8 cellular contexts compared by ENCODE assay signal in the genomic region with DNA sequence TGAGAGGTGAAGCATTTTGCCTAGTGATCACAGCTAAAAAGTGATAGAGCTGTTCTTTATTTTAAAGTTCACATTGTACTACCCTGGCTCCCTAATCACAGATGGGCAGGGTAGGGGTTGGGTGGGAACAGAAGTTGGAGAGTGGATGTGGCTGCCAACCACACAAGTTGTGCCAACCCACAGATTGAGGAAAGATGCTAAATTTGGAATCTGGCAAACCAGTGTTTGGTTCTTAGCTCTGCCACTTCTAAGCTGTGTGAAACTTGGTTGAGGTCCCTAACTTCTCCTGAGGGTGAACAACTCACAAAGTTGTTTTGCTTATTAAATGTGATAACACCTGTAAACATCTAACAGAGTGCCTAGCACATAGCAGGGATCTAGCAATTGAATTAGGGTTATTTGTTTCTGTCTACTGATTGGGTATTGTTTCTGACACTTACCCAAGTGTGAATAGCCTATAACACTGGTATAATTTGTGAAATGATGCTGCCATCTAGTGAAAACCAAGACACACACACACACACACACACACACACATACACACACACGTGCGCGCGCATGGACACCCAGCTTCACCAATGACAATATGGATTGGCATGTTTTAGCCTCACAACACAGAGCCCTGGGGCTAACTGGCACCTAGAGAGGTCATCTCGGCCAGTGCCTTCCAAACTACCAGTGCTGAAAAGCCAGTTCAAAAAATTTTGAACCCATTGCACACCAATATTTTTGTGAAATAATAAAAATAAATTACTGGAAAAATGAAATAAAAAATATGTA. TPM values are rescaled to one million over a fixed set of nuclear protein-coding genes. Genes with fewer than 3 reads are reported as not detected.
DNase-seq lines count a peak whose midpoint lies in the region; ATAC-seq and TF ChIP-seq lines count a peak whose summit lies in the region.

No MANE protein-coding gene starts in this region.

- peak; percentile 6 for DNase-seq in GM06990 (ENCODE audit: extremely low read depth, insufficient read length)
- peak; percentile 19 for DNase-seq in glomerular visceral epithelial cell (ENCODE audit: extremely low spot score)
- no peak for DNase-seq in upper lobe of right lung
- DNase-seq in suprapubic skin (ENCODE audit: low spot score in 2 of 2) = no peak

- H3K36me3 ChIP-seq in GM06990 (ENCODE audit: control insufficient read depth, insufficient read depth, low read length) = no peaks in the 10 kb centered on the region
- H3K36me3 ChIP-seq in upper lobe of right lung = no peaks in the 10 kb centered on the region
- no peaks in the 10 kb centered on the region for H3K36me3 ChIP-seq in suprapubic skin

- ATAC-seq in HG03108 (IDR thresholded peaks at IDR 0.05; ENCODE audit: unreplicated experiment) (peak; percentile 44), SK-N-SH treated with all-trans-retinoic acid at 6 μM for 48 hours (0 out of 3 replicates have a peak, but pooled peaks have one; percentile 28), upper lobe of right lung (peak; percentile 36), HG03280 (IDR thresholded peaks at IDR 0.05; ENCODE audit: unreplicated experiment) (no peak), HG02852 (IDR thresholded peaks at IDR 0.05; ENCODE audit: unreplicated experiment) (no peak)

- WGBS in suprapubic skin = 78% methylated on average over 5 of the region's 5 CpGs

- TF ChIP-seq CTCF in GM06990 (IDR thresholded peaks at IDR 0.05; ENCODE audit: insufficient read depth, low read length, poor library complexity, severe bottlenecking) = peak; percentile 38
- no peak for TF ChIP-seq CTCF in upper lobe of right lung (IDR thresholded peaks at IDR 0.05)
- TF ChIP-seq CTCF in suprapubic skin (IDR thresholded peaks at IDR 0.05) = no peak

- no peaks in the 10 kb centered on the region for H3K27me3 ChIP-seq in GM06990 (replicated peaks; ENCODE audit: control insufficient read depth, insufficient read depth, low read length)
- no peaks in the 10 kb centered on the region for H3K27me3 ChIP-seq in upper lobe of right lung
- H3K27me3 ChIP-seq in suprapubic skin = no peaks in the 10 kb centered on the region

- TF ChIP-seq EP300 in suprapubic skin (IDR thresholded peaks at IDR 0.05) = no peak

- H3K4me1 ChIP-seq in upper lobe of right lung (no peaks in the 10 kb centered on the region), suprapubic skin (no peaks in the 10 kb centered on the region)

- H3K27ac ChIP-seq in upper lobe of right lung (no peak overlapping the region), suprapubic skin (no peak overlapping the region)

- intact Hi-C loops in upper lobe of right lung (cut with DNase I) = no loop called here

- H3K4me3 ChIP-seq in GM06990 (replicated peaks; ENCODE audit: low read depth, low read length) = no peak overlapping the region
- no peak overlapping the region for H3K4me3 ChIP-seq in upper lobe of right lung
- no peak overlapping the region for H3K4me3 ChIP-seq in suprapubic skin

- TF ChIP-seq POLR2A in suprapubic skin (IDR thresholded peaks at IDR 0.05) = no peak

- no peaks in the 10 kb centered on the region for H3K9me3 ChIP-seq in upper lobe of right lung
- H3K9me3 ChIP-seq in suprapubic skin = no peaks in the 10 kb centered on the region

TF ChIP-seq in SK-N-SH treated with all-trans-retinoic acid at 6 μM for 48 hours, 23 proteins besides CTCF, POLR2A, EP300 and RAD21:
- TF ChIP-seq ZNF8 (CRISPR knock-in tag; IDR thresholded peaks at IDR 0.05) (no peak), ZFP3 (CRISPR knock-in tag; IDR thresholded peaks at IDR 0.05) (no peak), PATZ1 (CRISPR knock-in tag; IDR thresholded peaks at IDR 0.05; ENCODE audit: borderline replicate concordance) (no peak), PPARA (CRISPR knock-in tag; IDR thresholded peaks at IDR 0.05; ENCODE audit: borderline replicate concordance) (no peak), ESRRG (CRISPR knock-in tag; IDR thresholded peaks at IDR 0.05) (no peak), ISL1 (CRISPR knock-in tag; IDR thresholded peaks at IDR 0.05) (no peak), TOX (CRISPR knock-in tag; IDR thresholded peaks at IDR 0.05; ENCODE audit: borderline replicate concordance) (no peak), ZNF70 (CRISPR knock-in tag; IDR thresholded peaks at IDR 0.05) (no peak), ZC3H10 (CRISPR knock-in tag; IDR thresholded peaks at IDR 0.05) (no peak), OSR1 (CRISPR knock-in tag; IDR thresholded peaks at IDR 0.05) (no peak), ZFP30 (CRISPR knock-in tag; IDR thresholded peaks at IDR 0.05) (no peak), TCF4 (CRISPR knock-in tag; IDR thresholded peaks at IDR 0.05; ENCODE audit: borderline replicate concordance) (no peak), GLIS3 (CRISPR knock-in tag; IDR thresholded peaks at IDR 0.05) (no peak), ARNTL (CRISPR knock-in tag; IDR thresholded peaks at IDR 0.05; ENCODE audit: borderline replicate concordance, low read depth) (no peak)
- TF ChIP-seq, protein P1, sequence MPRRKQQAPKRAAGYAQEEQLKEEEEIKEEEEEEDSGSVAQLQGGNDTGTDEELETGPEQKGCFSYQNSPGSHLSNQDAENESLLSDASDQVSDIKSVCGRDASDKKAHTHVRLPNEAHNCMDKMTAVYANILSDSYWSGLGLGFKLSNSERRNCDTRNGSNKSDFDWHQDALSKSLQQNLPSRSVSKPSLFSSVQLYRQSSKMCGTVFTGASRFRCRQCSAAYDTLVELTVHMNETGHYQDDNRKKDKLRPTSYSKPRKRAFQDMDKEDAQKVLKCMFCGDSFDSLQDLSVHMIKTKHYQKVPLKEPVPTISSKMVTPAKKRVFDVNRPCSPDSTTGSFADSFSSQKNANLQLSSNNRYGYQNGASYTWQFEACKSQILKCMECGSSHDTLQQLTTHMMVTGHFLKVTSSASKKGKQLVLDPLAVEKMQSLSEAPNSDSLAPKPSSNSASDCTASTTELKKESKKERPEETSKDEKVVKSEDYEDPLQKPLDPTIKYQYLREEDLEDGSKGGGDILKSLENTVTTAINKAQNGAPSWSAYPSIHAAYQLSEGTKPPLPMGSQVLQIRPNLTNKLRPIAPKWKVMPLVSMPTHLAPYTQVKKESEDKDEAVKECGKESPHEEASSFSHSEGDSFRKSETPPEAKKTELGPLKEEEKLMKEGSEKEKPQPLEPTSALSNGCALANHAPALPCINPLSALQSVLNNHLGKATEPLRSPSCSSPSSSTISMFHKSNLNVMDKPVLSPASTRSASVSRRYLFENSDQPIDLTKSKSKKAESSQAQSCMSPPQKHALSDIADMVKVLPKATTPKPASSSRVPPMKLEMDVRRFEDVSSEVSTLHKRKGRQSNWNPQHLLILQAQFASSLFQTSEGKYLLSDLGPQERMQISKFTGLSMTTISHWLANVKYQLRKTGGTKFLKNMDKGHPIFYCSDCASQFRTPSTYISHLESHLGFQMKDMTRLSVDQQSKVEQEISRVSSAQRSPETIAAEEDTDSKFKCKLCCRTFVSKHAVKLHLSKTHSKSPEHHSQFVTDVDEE (CRISPR knock-in tag; IDR thresholded peaks at IDR 0.05) = no peak
- TF ChIP-seq, protein P2, sequence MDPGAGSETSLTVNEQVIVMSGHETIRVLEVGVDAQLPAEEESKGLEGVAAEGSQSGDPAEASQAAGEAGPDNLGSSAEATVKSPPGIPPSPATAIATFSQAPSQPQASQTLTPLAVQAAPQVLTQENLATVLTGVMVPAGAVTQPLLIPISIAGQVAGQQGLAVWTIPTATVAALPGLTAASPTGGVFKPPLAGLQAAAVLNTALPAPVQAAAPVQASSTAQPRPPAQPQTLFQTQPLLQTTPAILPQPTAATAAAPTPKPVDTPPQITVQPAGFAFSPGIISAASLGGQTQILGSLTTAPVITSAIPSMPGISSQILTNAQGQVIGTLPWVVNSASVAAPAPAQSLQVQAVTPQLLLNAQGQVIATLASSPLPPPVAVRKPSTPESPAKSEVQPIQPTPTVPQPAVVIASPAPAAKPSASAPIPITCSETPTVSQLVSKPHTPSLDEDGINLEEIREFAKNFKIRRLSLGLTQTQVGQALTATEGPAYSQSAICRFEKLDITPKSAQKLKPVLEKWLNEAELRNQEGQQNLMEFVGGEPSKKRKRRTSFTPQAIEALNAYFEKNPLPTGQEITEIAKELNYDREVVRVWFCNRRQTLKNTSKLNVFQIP (CRISPR knock-in tag; IDR thresholded peaks at IDR 0.05; ENCODE audit: borderline replicate concordance, low read depth) = no peak

RNA-seq across cellular contexts. Expression of gene ADGRG7, which starts 25.3 kb away (rescaled TPM):
- total RNA-seq in upper lobe of right lung = not detected
- under 1 TPM in 1 of 4 donors, not detected in 3; 0.32 TPM for total RNA-seq in suprapubic skin

Comparison
In these comparisons a context has a peak if more than half of its experiments do, and no peak if none do; other contexts are left out.
1. DNase-seq: peak in GM06990 (single experiment) and glomerular visceral epithelial cell (single experiment); none in upper lobe of right lung (single experiment) and suprapubic skin (0 of 2).
2. ATAC-seq: peak in HG03108 (single experiment), SK-N-SH treated with all-trans-retinoic acid at 6 μM for 48 hours (single experiment) and upper lobe of right lung (single experiment); none in HG03280 (single experiment) and HG02852 (single experiment).